In genomic region chr2:1557467-1557820, GRCh38 we compare ENCODE assay signal across 22 cellular contexts.
"Had no signal": no experiment of that assay in that cellular context is flagged by ENCODE, and none has a peak within 500 bp of the region (broad histone marks: within the 10 kb centered on the region; RNA-seq: fewer than 3 reads in every experiment).

No MANE protein-coding gene starts in this region.

- H3K27ac ChIP-seq: ascending aorta, heart right ventricle, pancreas, psoas muscle, right atrium auricular region, suprapubic skin, tibial nerve, VCaP had no signal

- H3K36me3 ChIP-seq: ascending aorta, heart right ventricle, pancreas, right atrium auricular region, suprapubic skin, tibial nerve had no signal

- H3K36me3 Mint-ChIP-seq: activated naive CD8-positive, alpha-beta T cell treated with anti-CD3 and anti-CD28 coated beads, Interleukin-2, amount 10 ng/mL, durations not matched to agents 7 days and 5 days; brain; mesothelial cell of epicardium; naive B cell had no signal

- H3K9me3 Mint-ChIP-seq: activated naive CD4-positive, alpha-beta T cell treated with anti-CD3 and anti-CD28 coated beads for 36 hours; activated naive CD8-positive, alpha-beta T cell treated with anti-CD3 and anti-CD28 coated beads, Interleukin-2, amount 10 ng/mL, durations not matched to agents 7 days and 5 days; activated T-helper 1 cell treated with anti-CD3 and anti-CD28 coated beads, Interleukin-12 subunit alpha, Interleukin-12 subunit beta, Interleukin-2, Interleukin-4 antibody, amounts not matched to agents 30 ng/mL and 10 ng/mL and 1 ng/mL, durations not matched to agents 14 hours and 24 hours and 36 hours; brain; mesothelial cell of epicardium; naive B cell; nephron progenitor cell had no signal

- H3K4me1 ChIP-seq: ascending aorta, pancreas, psoas muscle had no signal

- DNase-seq: activated CD4-positive, alpha-beta T cell treated with anti-CD3 and anti-CD28 coated beads for 4 hours; activated CD4-positive, alpha-beta T cell treated with anti-CD3 and anti-CD28 coated beads, Interleukin-2, amount 50 U/mL, for 4 hours; activated CD8-positive, alpha-beta memory T cell treated with anti-CD3 and anti-CD28 coated beads for 24 hours; activated effector memory CD4-positive, alpha-beta T cell treated with anti-CD3 and anti-CD28 coated beads, Interleukin-2, amount 50 U/mL, for 16 hours; activated naive CD4-positive, alpha-beta T cell treated with anti-CD3 and anti-CD28 coated beads for 36 hours; activated naive CD8-positive, alpha-beta T cell treated with anti-CD3 and anti-CD28 coated beads, Interleukin-2, amount 10 ng/mL, durations not matched to agents 7 days and 5 days; caudate nucleus; heart right ventricle; mammary epithelial cell; naive B cell; nephron progenitor cell; stimulated activated naive CD4-positive, alpha-beta T cell had no signal

- H3K9me3 ChIP-seq: ascending aorta, heart right ventricle, pancreas, psoas muscle, right atrium auricular region, suprapubic skin, tibial nerve had no signal

- H3K4me3 ChIP-seq: ascending aorta, heart right ventricle, pancreas, psoas muscle, right atrium auricular region, suprapubic skin, tibial nerve had no signal

- H3K27ac Mint-ChIP-seq: activated naive CD4-positive, alpha-beta T cell treated with anti-CD3 and anti-CD28 coated beads for 36 hours; activated naive CD8-positive, alpha-beta T cell treated with anti-CD3 and anti-CD28 coated beads, Interleukin-2, amount 10 ng/mL, durations not matched to agents 7 days and 5 days; activated T-helper 1 cell treated with anti-CD3 and anti-CD28 coated beads, Interleukin-12 subunit alpha, Interleukin-12 subunit beta, Interleukin-2, Interleukin-4 antibody, amounts not matched to agents 30 ng/mL and 10 ng/mL and 1 ng/mL, durations not matched to agents 14 hours and 24 hours and 36 hours; brain; mesothelial cell of epicardium; naive B cell; nephron progenitor cell had no signal

- H3K27me3 ChIP-seq: ascending aorta, pancreas, right atrium auricular region, tibial nerve had no signal
